18 cellular contexts compared by ENCODE assay signal in the genomic region with DNA sequence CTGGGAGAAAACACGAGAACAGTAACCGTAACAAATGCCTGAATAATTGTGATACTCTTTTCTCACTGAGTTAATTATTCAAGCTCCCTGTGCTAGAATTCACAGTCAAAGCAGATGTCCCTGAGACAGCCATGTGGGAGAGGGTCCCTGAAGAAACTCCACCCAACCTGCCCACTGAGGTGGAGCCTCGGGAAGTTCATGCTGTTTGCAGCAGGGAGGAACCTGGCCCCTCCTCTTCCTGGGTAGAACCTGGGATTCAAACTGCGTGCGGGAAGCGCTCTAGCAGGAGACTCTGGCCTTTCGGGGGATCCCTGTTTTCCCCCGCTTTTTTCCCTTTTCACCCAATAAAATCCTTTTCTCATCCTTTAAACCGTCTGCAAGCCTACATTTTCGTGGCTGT. TPM values are rescaled to one million over a fixed set of nuclear protein-coding genes. Genes with fewer than 3 reads are reported as not detected.
DNase-seq lines count a peak whose midpoint lies in the region; FAIRE-seq and TF ChIP-seq lines count a peak whose summit lies in the region.
"Had no signal": no experiment of that assay in that cellular context is flagged by ENCODE, and none has a peak within 500 bp of the region (broad histone marks: within the 10 kb centered on the region; RNA-seq: fewer than 3 reads in every experiment).

No MANE protein-coding gene starts in this region.

- peak overlapping the region; percentile 50 for H2AFZ ChIP-seq in keratinocyte (ENCODE audit: control insufficient read depth, low read length)

- H3K36me3 ChIP-seq in brain microvascular endothelial cell (replicated peaks) (no peaks in the 10 kb centered on the region), keratinocyte (ENCODE audit: control insufficient read depth in 2 of 2, extremely low read depth in 1 of 2, insufficient read depth in 2 of 2, low read length in 2 of 2) (no peaks in the 10 kb centered on the region), skeletal muscle satellite cell (ENCODE audit: insufficient read depth, low read length) (no peaks in the 10 kb centered on the region)
- H3K36me3 ChIP-seq: thyroid gland had no signal

- H3K9me1 ChIP-seq in keratinocyte (ENCODE audit: control insufficient read depth, extremely low read depth, insufficient read depth, low read length), result no peaks in the 10 kb centered on the region

- H3K4me1 ChIP-seq in keratinocyte (ENCODE audit: control insufficient read depth, extremely low read depth, insufficient read depth, low read length) (peaks cover 26% of the 10 kb centered on the region), skeletal muscle satellite cell (ENCODE audit: control insufficient read depth, insufficient read depth, low read length) (peaks cover 40% of the 10 kb centered on the region)
- H3K4me1 ChIP-seq: thyroid gland had no signal

- H3K9me3 ChIP-seq in keratinocyte (ENCODE audit: control insufficient read depth, low read depth, low read length), result no peaks in the 10 kb centered on the region
- H3K9me3 ChIP-seq in skeletal muscle satellite cell (replicated peaks; ENCODE audit: low read length), result no peaks in the 10 kb centered on the region
- H3K9me3 ChIP-seq: thyroid gland had no signal

- dilution Hi-C loops in keratinocyte (cut with MboI; ENCODE audit: extremely low pct_ligation_motif_present, low sequenced_read_pairs), result no loop called here

- H3K36me3 Mint-ChIP-seq in activated CD4-positive, alpha-beta T cell treated with anti-CD3 and anti-CD28 coated beads, Interleukin-2, amount 10 ng/mL, durations not matched to agents 24 days and 14 days (ENCODE audit: low read depth), result no peaks in the 10 kb centered on the region

- H3K4me3 Mint-ChIP-seq in activated CD4-positive, alpha-beta T cell treated with anti-CD3 and anti-CD28 coated beads, Interleukin-2, amount 10 ng/mL, durations not matched to agents 24 days and 14 days, result no peak overlapping the region
- H3K4me3 Mint-ChIP-seq: activated CD8-positive, alpha-beta memory T cell treated with anti-CD3 and anti-CD28 coated beads, Interleukin-2, amount 10 ng/mL, durations not matched to agents 7 days and 5 days had no signal

- peaks cover 20% of the 10 kb centered on the region for H3K4me1 Mint-ChIP-seq in activated CD4-positive, alpha-beta T cell treated with anti-CD3 and anti-CD28 coated beads, Interleukin-2, amount 10 ng/mL, durations not matched to agents 24 days and 14 days

- in situ Hi-C loops in brain microvascular endothelial cell (cut with HindIII; ENCODE audit: low pct_ligation_motif_present, low sequenced_read_pairs), result no loop called here

- H3K27me3 Mint-ChIP-seq in activated CD4-positive, alpha-beta T cell treated with anti-CD3 and anti-CD28 coated beads, Interleukin-2, amount 10 ng/mL, durations not matched to agents 24 days and 14 days, result no peaks in the 10 kb centered on the region

- H3K27ac Mint-ChIP-seq in activated CD4-positive, alpha-beta T cell treated with anti-CD3 and anti-CD28 coated beads, Interleukin-2, amount 10 ng/mL, durations not matched to agents 24 days and 14 days, result no peak overlapping the region
- H3K27ac Mint-ChIP-seq: activated CD8-positive, alpha-beta memory T cell treated with anti-CD3 and anti-CD28 coated beads, Interleukin-2, amount 10 ng/mL, durations not matched to agents 7 days and 5 days had no signal

- H3K9me3 Mint-ChIP-seq in activated CD4-positive, alpha-beta T cell treated with anti-CD3 and anti-CD28 coated beads, Interleukin-2, amount 10 ng/mL, durations not matched to agents 24 days and 14 days, result no peaks in the 10 kb centered on the region

- no peaks in the 10 kb centered on the region for H3K79me2 ChIP-seq in keratinocyte (ENCODE audit: control insufficient read depth, insufficient read depth, low read length)

- no peak overlapping the region for H3K9ac ChIP-seq in keratinocyte (ENCODE audit: control insufficient read depth, extremely low read depth, insufficient read depth, low read length)
- peak overlapping the region; percentile 42 for H3K9ac ChIP-seq in skeletal muscle satellite cell (ENCODE audit: low read depth, low read length)

- H4K20me1 ChIP-seq in keratinocyte (ENCODE audit: control insufficient read depth, extremely low read depth, insufficient read depth, low read length), result no peaks in the 10 kb centered on the region

- DNase-seq in activated CD4-positive, alpha-beta T cell treated with anti-CD3 and anti-CD28 coated beads, Interleukin-2, amount 10 ng/mL, durations not matched to agents 24 days and 14 days, result peak; percentile 28
- DNase-seq in activated CD4-positive, alpha-beta T cell treated with anti-CD3 and anti-CD28 coated beads, Interleukin-2, amount 50 U/mL, for 1 hour, result no peak
- DNase-seq in brain microvascular endothelial cell, result no peak
- no peak for DNase-seq in keratinocyte (ENCODE audit: low read depth, low spot score)
- DNase-seq in hepatic stellate cell (ENCODE audit: low spot score), result no peak
- no peak for DNase-seq in HPDE6-E6E7 (ENCODE audit: extremely low spot score)
- DNase-seq in NCI-H1694 treated with DMSO at 0.1 percent for 48 hours (lab: John Stamatoyannopoulos, UW), result no peak
- DNase-seq: activated CD4-positive, CD25-positive, alpha-beta regulatory T cell; activated CD8-positive, alpha-beta memory T cell treated with anti-CD3 and anti-CD28 coated beads, Interleukin-2, amount 10 ng/mL, durations not matched to agents 7 days and 5 days; activated effector memory CD4-positive, alpha-beta T cell treated with anti-CD3 and anti-CD28 coated beads, Interleukin-2, amount 50 U/mL, for 16 hours; C1 segment of cervical spinal cord; dorsolateral prefrontal cortex; MV-4-11; NCI-H82; RPMI8226; thyroid gland had no signal

- H3K27me3 ChIP-seq in brain microvascular endothelial cell (replicated peaks) (no peaks in the 10 kb centered on the region), keratinocyte (ENCODE audit: control insufficient read depth, extremely low read depth, insufficient read depth, low read length) (no peaks in the 10 kb centered on the region), skeletal muscle satellite cell (ENCODE audit: control insufficient read depth, insufficient read depth, low read length) (no peaks in the 10 kb centered on the region)
- H3K27me3 ChIP-seq: thyroid gland had no signal

- intact Hi-C loops in activated CD4-positive, alpha-beta T cell treated with anti-CD3 and anti-CD28 coated beads, Interleukin-2, amount 10 ng/mL, durations not matched to agents 24 days and 14 days (cut with micrococcal nuclease), result no loop called here

- FAIRE-seq in keratinocyte (lab: Jason Lieb, UNC), result no peak

- H3K4me2 ChIP-seq in keratinocyte (ENCODE audit: control insufficient read depth, extremely low read depth, insufficient read depth, low read depth, low read length), result no peak overlapping the region
- peak overlapping the region; percentile 56 for H3K4me2 ChIP-seq in skeletal muscle satellite cell (ENCODE audit: low read length)

- no peak overlapping the region for H3K27ac ChIP-seq in brain microvascular endothelial cell
- no peak overlapping the region for H3K27ac ChIP-seq in keratinocyte (ENCODE audit: control insufficient read depth, insufficient read depth, low read length)
- H3K27ac ChIP-seq: 22Rv1, dorsolateral prefrontal cortex, thyroid gland had no signal

- no peak for TF ChIP-seq CTCF in brain microvascular endothelial cell (IDR thresholded peaks at IDR 0.05; ENCODE audit: low read depth, low read length, missing control alignments)
- TF ChIP-seq CTCF in keratinocyte (optimal IDR thresholded peaks at IDR 0.05 in 1 of 3, IDR thresholded peaks at IDR 0.05 in 1 of 3, conservative IDR thresholded peaks at IDR 0.05 in 1 of 3; ENCODE audit: extremely low read depth in 1 of 3, insufficient read depth in 2 of 3, low read length in 3 of 3), result no peak

- H3K4me3 ChIP-seq in brain microvascular endothelial cell (ENCODE audit: low read depth, low read length) (peak overlapping the region; percentile 29), keratinocyte (ENCODE audit: control insufficient read depth in 2 of 3, extremely low read depth in 1 of 3, insufficient read depth in 2 of 3, low read depth in 1 of 3, low read length in 3 of 3) (no peak overlapping the region), skeletal muscle satellite cell (ENCODE audit: low read length) (peak overlapping the region; percentile 38)
- H3K4me3 ChIP-seq: dorsolateral prefrontal cortex, thyroid gland had no signal

RNA-seq across cellular contexts. Expression of a gene that starts 20.2 kb away (rescaled TPM):
- 98.1 and 107 TPM in 2 replicates for total RNA-seq in activated CD4-positive, alpha-beta T cell treated with anti-CD3 and anti-CD28 coated beads, Interleukin-2, amount 10 ng/mL, durations not matched to agents 24 days and 14 days
- 0.04 to 0.15 TPM in 2 of 3 replicates, not detected in the other for polyA plus RNA-seq in keratinocyte
- polyA plus RNA-seq in keratinocyte (2011; ENCODE audit: low read depth), result not detected
- polyA plus RNA-seq in keratinocyte (2011; cell fraction: cytosol; rRNA removed), result not detected in 2 replicates
- polyA plus RNA-seq in keratinocyte (2011; cell fraction: nucleus; rRNA removed), result 0.16 and 0.17 TPM in 2 replicates
- not detected in 2 replicates for polyA plus RNA-seq in keratinocyte (2012; ENCODE audit: low replicate concordance)
- polyA minus RNA-seq in keratinocyte, result not detected in 3 replicates
- polyA minus RNA-seq in keratinocyte (2011; cell fraction: cytosol; rRNA and poly(A)+ RNA removed), result not detected
- polyA minus RNA-seq in keratinocyte (2011; cell fraction: nucleus; rRNA and poly(A)+ RNA removed), result 0.62 TPM in 1 of 2 replicates, not detected in the other
- 0.22 and 0.76 TPM in 2 replicates for total RNA-seq in skeletal muscle satellite cell (2012; rRNA removed)

Comparison
In these comparisons a context has a peak if more than half of its experiments do, and no peak if none do; other contexts are left out.
1. H3K4me3 ChIP-seq: peak in brain microvascular endothelial cell (single experiment) and skeletal muscle satellite cell (single experiment); none in keratinocyte (0 of 3).